In the genomic region with DNA sequence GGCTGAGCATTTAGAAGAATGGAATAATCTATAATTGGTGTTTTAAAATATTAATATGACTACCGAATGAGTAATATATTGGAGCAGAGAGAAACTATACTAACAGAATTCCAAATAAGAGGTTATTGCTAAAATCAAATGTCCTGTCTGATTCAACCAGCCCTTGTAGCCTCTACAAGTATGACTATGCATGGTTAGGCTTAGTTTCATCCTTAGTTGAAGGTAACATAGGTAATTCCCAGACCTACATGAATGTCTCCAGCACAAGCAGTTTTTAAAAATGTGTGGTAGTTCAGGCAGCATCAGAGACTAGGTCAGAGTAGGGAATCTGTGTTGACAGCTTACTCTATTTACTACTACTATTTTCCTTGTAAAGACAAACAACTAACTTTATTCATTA, we compare ENCODE assay signal across 21 cellular contexts. TPM values are rescaled to one million over a fixed set of nuclear protein-coding genes. Genes with fewer than 3 reads are reported as not detected.
DNase-seq lines count a peak whose midpoint lies in the region; ATAC-seq and TF ChIP-seq lines count a peak whose summit lies in the region.
"Had no signal": no experiment of that assay in that cellular context is flagged by ENCODE, and none has a peak within 500 bp of the region (broad histone marks: within the 10 kb centered on the region; RNA-seq: fewer than 3 reads in every experiment).

No MANE protein-coding gene starts in this region.

- H3K4me1 Mint-ChIP-seq in activated CD4-positive, alpha-beta T cell treated with anti-CD3 and anti-CD28 coated beads for 36 hours = peaks cover 5% of the 10 kb centered on the region
- H3K4me1 Mint-ChIP-seq in stimulated activated memory B cell treated with anti-CD40 and anti-IgM and Interleukin-4, amounts not matched to agents 10 μg/mL and 1 μg/mL and 100 μg/mL, for 72 hours = no peaks in the 10 kb centered on the region

- no peaks in the 10 kb centered on the region for H3K9me3 Mint-ChIP-seq in activated CD4-positive, alpha-beta T cell treated with anti-CD3 and anti-CD28 coated beads for 36 hours (ENCODE audit: low read depth)
- no peaks in the 10 kb centered on the region for H3K9me3 Mint-ChIP-seq in stimulated activated memory B cell treated with anti-CD40 and anti-IgM and Interleukin-4, amounts not matched to agents 10 μg/mL and 1 μg/mL and 100 μg/mL, for 72 hours
- H3K9me3 Mint-ChIP-seq: activated T-cell treated with anti-CD3 and anti-CD28 coated beads, Interleukin-2, amount 50 U/mL, for 24 hours; T-helper 1 cell treated with Interleukin-12 subunit alpha and Interleukin-12 subunit beta and Interleukin-4 antibody, amounts not matched to agents 30 μg/mL and 1 μg/mL, for 36 hours had no signal

- peaks cover 7% of the 10 kb centered on the region for H3K27me3 Mint-ChIP-seq in activated CD4-positive, alpha-beta T cell treated with anti-CD3 and anti-CD28 coated beads for 36 hours
- H3K27me3 Mint-ChIP-seq in stimulated activated memory B cell treated with anti-CD40 and anti-IgM and Interleukin-4, amounts not matched to agents 10 μg/mL and 1 μg/mL and 100 μg/mL, for 72 hours = no peaks in the 10 kb centered on the region

- no peak for TF ChIP-seq POLR2A in lower leg skin (IDR thresholded peaks at IDR 0.05)

- DNase-seq in activated CD4-positive, alpha-beta T cell treated with anti-CD3 and anti-CD28 coated beads for 36 hours = no peak
- DNase-seq in activated CD4-positive, alpha-beta T cell treated with anti-CD3 and anti-CD28 coated beads, Interleukin-2, amount 50 U/mL, for 1 hour = no peak
- DNase-seq in cerebellum (ENCODE audit: low spot score) (no peak), NOMO-1 (lab: John Stamatoyannopoulos, UW; ENCODE audit: unreplicated experiment in 2 of 2) (no peak), lower leg skin (ENCODE audit: low spot score in 2 of 2) (no peak)
- DNase-seq: activated CD4-positive, alpha-beta T cell treated with anti-CD3 and anti-CD28 coated beads for 48 hours; activated T-cell treated with anti-CD3 and anti-CD28 coated beads, Interleukin-2, amount 50 U/mL, for 24 hours; adrenal gland; DMS53; foreskin melanocyte; NCI-H187 treated with DMSO at 0.1 percent for 48 hours; stimulated activated CD4-positive, alpha-beta T cell treated with anti-CD3 and anti-CD28 coated beads, Interleukin-2, amount 100 ng/mL, for 24 hours; stimulated activated CD8-positive, alpha-beta memory T cell treated with anti-CD3 and anti-CD28 coated beads, Interleukin-4, amount 100 ng/mL, for 48 hours; transverse colon had no signal

- POLR2A ChIA-PET in activated CD4-positive, alpha-beta T cell treated with anti-CD3 and anti-CD28 coated beads for 36 hours (lab: Charles Lee) = no interaction called here

- H3K4me3 ChIP-seq in lower leg skin (ENCODE audit: low read depth, poor library complexity, severe bottlenecking) = no peak overlapping the region
- H3K4me3 ChIP-seq: adrenal gland, transverse colon had no signal

- WGBS in lower leg skin, 2 donors = 88 to 89% methylated on average over 1 of the region's 1 CpG

- CTCF ChIA-PET in activated CD4-positive, alpha-beta T cell treated with anti-CD3 and anti-CD28 coated beads for 36 hours (lab: Charles Lee) = no interaction called here

- no peak overlapping the region for H3K4me3 Mint-ChIP-seq in activated CD4-positive, alpha-beta T cell treated with anti-CD3 and anti-CD28 coated beads for 36 hours
- H3K4me3 Mint-ChIP-seq in stimulated activated memory B cell treated with anti-CD40 and anti-IgM and Interleukin-4, amounts not matched to agents 10 μg/mL and 1 μg/mL and 100 μg/mL, for 72 hours = no peak overlapping the region
- H3K4me3 Mint-ChIP-seq: activated T-cell treated with anti-CD3 and anti-CD28 coated beads, Interleukin-2, amount 50 U/mL, for 24 hours; T-helper 1 cell treated with Interleukin-12 subunit alpha and Interleukin-12 subunit beta and Interleukin-4 antibody, amounts not matched to agents 30 μg/mL and 1 μg/mL, for 36 hours had no signal

- no peak for TF ChIP-seq CTCF in lower leg skin (IDR thresholded peaks at IDR 0.05)

- ATAC-seq in activated CD4-positive, alpha-beta T cell treated with anti-CD3 and anti-CD28 coated beads for 36 hours = peak; percentile 60
- ATAC-seq in GM21717 (IDR thresholded peaks at IDR 0.05; ENCODE audit: unreplicated experiment) (peak; percentile 96), HG03045 (IDR thresholded peaks at IDR 0.05; ENCODE audit: unreplicated experiment) (peak; percentile 89)
- ATAC-seq in stimulated activated memory B cell treated with anti-CD40 and anti-IgM and Interleukin-4, amounts not matched to agents 10 μg/mL and 1 μg/mL and 100 μg/mL, for 72 hours = peak; percentile 53

- intact Hi-C loops in activated CD4-positive, alpha-beta T cell treated with anti-CD3 and anti-CD28 coated beads for 36 hours (cut with DNase I, micrococcal nuclease) = no loop called here
- intact Hi-C loops in lower leg skin (cut with DNase I; ENCODE audit: low total_unique reads) = no loop called here

- H3K27ac Mint-ChIP-seq in activated CD4-positive, alpha-beta T cell treated with anti-CD3 and anti-CD28 coated beads for 36 hours = no peak overlapping the region
- H3K27ac Mint-ChIP-seq in stimulated activated memory B cell treated with anti-CD40 and anti-IgM and Interleukin-4, amounts not matched to agents 10 μg/mL and 1 μg/mL and 100 μg/mL, for 72 hours = no peak overlapping the region
- H3K27ac Mint-ChIP-seq: activated T-cell treated with anti-CD3 and anti-CD28 coated beads, Interleukin-2, amount 50 U/mL, for 24 hours; T-helper 1 cell treated with Interleukin-12 subunit alpha and Interleukin-12 subunit beta and Interleukin-4 antibody, amounts not matched to agents 30 μg/mL and 1 μg/mL, for 36 hours had no signal

- no peaks in the 10 kb centered on the region for H3K36me3 Mint-ChIP-seq in activated CD4-positive, alpha-beta T cell treated with anti-CD3 and anti-CD28 coated beads for 36 hours (ENCODE audit: low read depth)
- no peaks in the 10 kb centered on the region for H3K36me3 Mint-ChIP-seq in stimulated activated memory B cell treated with anti-CD40 and anti-IgM and Interleukin-4, amounts not matched to agents 10 μg/mL and 1 μg/mL and 100 μg/mL, for 72 hours

RNA-seq across cellular contexts. Expression of gene SLC27A6, which starts 51.7 kb away (rescaled TPM):
- total RNA-seq in activated CD4-positive, alpha-beta T cell treated with anti-CD3 and anti-CD28 coated beads for 36 hours = not detected
- total RNA-seq in cerebellum (2.2 TPM), lower leg skin (1 to 10 TPM in 1 of 4 donors, under 1 TPM in 3; 0.38 to 2.5 (median 0.65) TPM)
- total RNA-seq: HT-29, lung microvascular endothelial cell, M059J had no signal
